14 cellular contexts compared by ENCODE assay signal in genomic region chr2:36708119-36708741, GRCh38. TPM values are rescaled to one million over a fixed set of nuclear protein-coding genes. Genes with fewer than 3 reads are reported as not detected.
A peak's percentile ranks its signal among the peaks of the same experiment; 100 is the strongest.
DNase-seq lines count a peak whose midpoint lies in the region; ATAC-seq and TF ChIP-seq lines count a peak whose summit lies in the region.
"Had no signal": no experiment of that assay in that cellular context is flagged by ENCODE, and none has a peak within 500 bp of the region (broad histone marks: within the 10 kb centered on the region; RNA-seq: fewer than 3 reads in every experiment).

No MANE protein-coding gene starts in this region.

- peak overlapping the region; percentile 46 for H2AK5ac ChIP-seq in mesenchymal stem cell (ENCODE audit: low read length, severe bottlenecking)

- no peak overlapping the region for H3K18ac ChIP-seq in mesenchymal stem cell (ENCODE audit: low read depth in 1 of 2, low read length in 2 of 2)

- no peak overlapping the region for H4K8ac ChIP-seq in mesenchymal stem cell (ENCODE audit: low read length)

- no peak overlapping the region for H2BK12ac ChIP-seq in mesenchymal stem cell (ENCODE audit: low read length in 2 of 2)

- peak overlapping the region; percentile 34 for H2BK15ac ChIP-seq in mesenchymal stem cell (ENCODE audit: low read depth, poor library complexity, severe bottlenecking)

- H3K27ac Mint-ChIP-seq in stimulated activated memory B cell treated with anti-CD40 and anti-IgM and Interleukin-4, amounts not matched to agents 10 μg/mL and 1 μg/mL and 100 μg/mL, for 72 hours = no peak overlapping the region
- H3K27ac Mint-ChIP-seq: CD4-positive, CD25-positive, alpha-beta regulatory T cell had no signal

- H2BK5ac ChIP-seq in mesenchymal stem cell (ENCODE audit: low read depth, low read length, poor library complexity, severe bottlenecking) = no peak overlapping the region

- H3K79me1 ChIP-seq in mesenchymal stem cell (replicated peaks; ENCODE audit: low read length, poor library complexity, severe bottlenecking) = no peaks in the 10 kb centered on the region

- H3K9me3 ChIP-seq in A673 (ENCODE audit: low read depth, low read length, poor library complexity, severe bottlenecking) (peaks cover 7% of the 10 kb centered on the region), mesenchymal stem cell (ENCODE audit: control insufficient read depth, low read length) (peaks cover 6% of the 10 kb centered on the region), breast epithelium (peaks cover 6 to 9% of the 10 kb centered on the region in 2 donors)
- H3K9me3 ChIP-seq: body of pancreas had no signal

- no peak overlapping the region for H4K91ac ChIP-seq in mesenchymal stem cell (ENCODE audit: low read length)

- no peak overlapping the region for H3K14ac ChIP-seq in mesenchymal stem cell (ENCODE audit: low read length in 2 of 2)

- BruUV-seq in A673 (replicated peaks; lab: Mats Ljungman, UMichigan) = no TSS peak

- WGBS in mesenchymal stem cell = 78% methylated on average over 8 of the region's 8 CpGs

- no peaks in the 10 kb centered on the region for H3K36me3 Mint-ChIP-seq in stimulated activated memory B cell treated with anti-CD40 and anti-IgM and Interleukin-4, amounts not matched to agents 10 μg/mL and 1 μg/mL and 100 μg/mL, for 72 hours
- H3K36me3 Mint-ChIP-seq: CD4-positive, CD25-positive, alpha-beta regulatory T cell had no signal

- no peak overlapping the region for H3K4ac ChIP-seq in mesenchymal stem cell (ENCODE audit: low read depth in 1 of 2, low read length in 2 of 2)

- ATAC-seq in stimulated activated memory B cell treated with anti-CD40 and anti-IgM and Interleukin-4, amounts not matched to agents 10 μg/mL and 1 μg/mL and 100 μg/mL, for 72 hours = no peak
- ATAC-seq in GM18511 (IDR thresholded peaks at IDR 0.05; ENCODE audit: unreplicated experiment) = no peak
- ATAC-seq: body of pancreas had no signal

- H3K4me3 Mint-ChIP-seq in stimulated activated memory B cell treated with anti-CD40 and anti-IgM and Interleukin-4, amounts not matched to agents 10 μg/mL and 1 μg/mL and 100 μg/mL, for 72 hours = no peak overlapping the region

- no peak overlapping the region for H3K4me3 ChIP-seq in A673 (ENCODE audit: low read depth, low read length, poor library complexity, severe bottlenecking)
- peak overlapping the region in 1 of 2 experiments; percentile 22 for H3K4me3 ChIP-seq in mesenchymal stem cell (ENCODE audit: insufficient read depth in 1 of 2, low read depth in 1 of 2, low read length in 2 of 2)
- H3K4me3 ChIP-seq in breast epithelium = no peak overlapping the region
- H3K4me3 ChIP-seq: body of pancreas, upper lobe of left lung had no signal

- H2AFZ ChIP-seq in mesenchymal stem cell (ENCODE audit: low read depth, low read length) = no peak overlapping the region

- H3K4me2 ChIP-seq in mesenchymal stem cell (ENCODE audit: low read length, poor library complexity, severe bottlenecking) = no peak overlapping the region

- H3K9me3 Mint-ChIP-seq in stimulated activated memory B cell treated with anti-CD40 and anti-IgM and Interleukin-4, amounts not matched to agents 10 μg/mL and 1 μg/mL and 100 μg/mL, for 72 hours = peaks cover 10% of the 10 kb centered on the region

- H2BK120ac ChIP-seq in mesenchymal stem cell (ENCODE audit: low read depth, low read length) = no peak overlapping the region

- peak; percentile 64 for DNase-seq in A673 (ENCODE audit: low spot score)
- peak; percentile 62 for DNase-seq in HS-27A (ENCODE audit: low read depth)
- DNase-seq in dedifferentiated amniotic fluid mesenchymal stem cell (ENCODE audit: extremely low spot score) = peak; percentile 90
- no peak for DNase-seq in mesenchymal stem cell
- DNase-seq in epidermal melanocyte (ENCODE audit: insufficient read length, low spot score) = no peak
- DNase-seq in breast epithelium (ENCODE audit: low spot score in 2 of 2) = no peak
- DNase-seq: activated CD8-positive, alpha-beta memory T cell treated with anti-CD3 and anti-CD28 coated beads for 24 hours; body of pancreas; CD4-positive, CD25-positive, alpha-beta regulatory T cell; NCI-H1930; stimulated activated CD4-positive, alpha-beta T cell treated with anti-CD3 and anti-CD28 coated beads, Interleukin-4, amount 100 ng/mL, for 24 hours; upper lobe of left lung had no signal

- H3K4me1 ChIP-seq in A673 (ENCODE audit: insufficient read depth, low read length, poor library complexity, severe bottlenecking) (peaks cover 19% of the 10 kb centered on the region), mesenchymal stem cell (ENCODE audit: control insufficient read depth, insufficient read depth, low read depth, low read length) (peaks cover 13% of the 10 kb centered on the region), breast epithelium (peaks cover 0 to 3% of the 10 kb centered on the region in 2 donors)
- H3K4me1 ChIP-seq: body of pancreas, upper lobe of left lung had no signal

- TF ChIP-seq POLR2A in breast epithelium (IDR thresholded peaks at IDR 0.05) = no peak

- no peak overlapping the region for H3K27ac ChIP-seq in A673 (ENCODE audit: low read depth, low read length, poor library complexity, severe bottlenecking)
- peak overlapping the region; percentile 81 for H3K27ac ChIP-seq in mesenchymal stem cell (ENCODE audit: low read length, poor library complexity, severe bottlenecking)
- peak overlapping the region in 1 of 2 donors; percentile 48 for H3K27ac ChIP-seq in breast epithelium
- H3K27ac ChIP-seq: body of pancreas, upper lobe of left lung had no signal

- H3K27me3 Mint-ChIP-seq in stimulated activated memory B cell treated with anti-CD40 and anti-IgM and Interleukin-4, amounts not matched to agents 10 μg/mL and 1 μg/mL and 100 μg/mL, for 72 hours = peaks cover 27% of the 10 kb centered on the region

- H3K27me3 ChIP-seq in A673 (replicated peaks; ENCODE audit: insufficient read depth, low read depth, low read length, poor library complexity) = no peaks in the 10 kb centered on the region
- no peaks in the 10 kb centered on the region for H3K27me3 ChIP-seq in mesenchymal stem cell (ENCODE audit: control insufficient read depth in 1 of 2, insufficient read depth in 1 of 2, low read length in 2 of 2)
- no peaks in the 10 kb centered on the region for H3K27me3 ChIP-seq in breast epithelium
- H3K27me3 ChIP-seq: body of pancreas, upper lobe of left lung had no signal

- no peak overlapping the region for H3K23ac ChIP-seq in mesenchymal stem cell (ENCODE audit: low read length in 2 of 2)

- H3K4me1 Mint-ChIP-seq in stimulated activated memory B cell treated with anti-CD40 and anti-IgM and Interleukin-4, amounts not matched to agents 10 μg/mL and 1 μg/mL and 100 μg/mL, for 72 hours = no peaks in the 10 kb centered on the region
- H3K4me1 Mint-ChIP-seq: CD4-positive, CD25-positive, alpha-beta regulatory T cell had no signal

- intact Hi-C loops in A673 (cut with micrococcal nuclease; ENCODE audit: unreplicated experiment) (no loop called here), breast epithelium (cut with DNase I; ENCODE audit: low total_unique reads) (no loop called here)

- TF ChIP-seq CTCF in A673 (conservative IDR thresholded peaks at IDR 0.05; ENCODE audit: low read depth, low read length) = peak; percentile 40; the same call in 1 of the 2 replicates
- no peak for TF ChIP-seq CTCF in breast epithelium (IDR thresholded peaks at IDR 0.05)

- H3K36me3 ChIP-seq in A673 (ENCODE audit: insufficient read depth, low read length, poor library complexity, severe bottlenecking) = no peaks in the 10 kb centered on the region
- no peaks in the 10 kb centered on the region for H3K36me3 ChIP-seq in mesenchymal stem cell (ENCODE audit: control insufficient read depth in 1 of 2, insufficient read depth in 2 of 2, low read depth in 1 of 2, low read length in 2 of 2)
- no peaks in the 10 kb centered on the region for H3K36me3 ChIP-seq in breast epithelium
- H3K36me3 ChIP-seq: upper lobe of left lung had no signal

- CTCF ChIA-PET in A673 (lab: Charles Lee) = no interaction called here

- H3K9ac ChIP-seq in mesenchymal stem cell (ENCODE audit: low read length) = peak overlapping the region; percentile 78

- POLR2A ChIA-PET in A673 (lab: Charles Lee; ENCODE audit: low non-redundant PET) = no interaction called here

RNA-seq across cellular contexts. Expression of gene VIT, which starts 11.7 kb away (rescaled TPM):
- not detected in 2 replicates for total RNA-seq in A673 (2021)
- not detected for polyA plus RNA-seq in mesenchymal stem cell (2013, experiment 1 of 2)
- not detected for polyA plus RNA-seq in mesenchymal stem cell (2013, experiment 2 of 2)
- total RNA-seq in breast epithelium = 100 to 1,000 TPM in 1 of 3 donors, 1 to 10 TPM in 2; 7.9 to 136 (median 9.2) TPM
- total RNA-seq: CD4-positive, CD25-positive, alpha-beta regulatory T cell had no signal
- polyA plus RNA-seq: CD4-positive, CD25-positive, alpha-beta regulatory T cell had no signal

Comparison
In these comparisons a context has a peak if more than half of its experiments do, and no peak if none do; other contexts are left out.
1. DNase-seq: peak in A673 (single experiment), HS-27A (single experiment) and dedifferentiated amniotic fluid mesenchymal stem cell (single experiment); none in mesenchymal stem cell (single experiment), epidermal melanocyte (single experiment) and breast epithelium (0 of 2).